1 cellular context compared by ENCODE assay signal in the genomic region with DNA sequence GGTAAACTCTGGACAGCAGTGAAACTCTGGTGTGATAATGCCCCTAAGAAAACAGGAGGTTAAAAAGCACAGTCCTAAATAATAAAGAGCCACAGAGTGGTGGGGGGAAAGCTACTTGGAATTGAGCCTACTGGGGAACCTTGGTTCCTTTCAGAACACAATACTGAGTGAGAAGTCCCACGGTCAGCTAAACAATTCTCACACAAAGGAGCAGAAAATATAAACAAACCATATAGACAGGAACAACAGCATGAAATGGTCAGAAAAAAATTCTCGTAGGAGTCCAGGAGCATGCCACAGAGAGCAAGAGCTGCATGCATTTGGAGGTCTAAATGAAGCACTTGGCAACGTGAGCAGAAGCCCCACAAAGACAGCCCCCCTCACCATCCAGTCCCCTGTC.
TF ChIP-seq lines count a peak whose summit lies in the region.

No MANE protein-coding gene starts in this region.

TF ChIP-seq in GM23338, 12 proteins besides CTCF, POLR2A, EP300 and RAD21 (continued from another document):
- TF ChIP-seq, protein P1, sequence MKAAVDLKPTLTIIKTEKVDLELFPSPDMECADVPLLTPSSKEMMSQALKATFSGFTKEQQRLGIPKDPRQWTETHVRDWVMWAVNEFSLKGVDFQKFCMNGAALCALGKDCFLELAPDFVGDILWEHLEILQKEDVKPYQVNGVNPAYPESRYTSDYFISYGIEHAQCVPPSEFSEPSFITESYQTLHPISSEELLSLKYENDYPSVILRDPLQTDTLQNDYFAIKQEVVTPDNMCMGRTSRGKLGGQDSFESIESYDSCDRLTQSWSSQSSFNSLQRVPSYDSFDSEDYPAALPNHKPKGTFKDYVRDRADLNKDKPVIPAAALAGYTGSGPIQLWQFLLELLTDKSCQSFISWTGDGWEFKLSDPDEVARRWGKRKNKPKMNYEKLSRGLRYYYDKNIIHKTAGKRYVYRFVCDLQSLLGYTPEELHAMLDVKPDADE (IDR thresholded peaks at IDR 0.05): no peak
- TF ChIP-seq EZH2 (IDR thresholded peaks at IDR 0.05; ENCODE audit: low read depth, unreplicated experiment): no peak
- no peak for TF ChIP-seq ZNF114 (CRISPR knock-in tag; IDR thresholded peaks at IDR 0.05)
- TF ChIP-seq POLR2AphosphoS5 (IDR thresholded peaks at IDR 0.05; ENCODE audit: low read depth): no peak
- TF ChIP-seq, protein P2, sequence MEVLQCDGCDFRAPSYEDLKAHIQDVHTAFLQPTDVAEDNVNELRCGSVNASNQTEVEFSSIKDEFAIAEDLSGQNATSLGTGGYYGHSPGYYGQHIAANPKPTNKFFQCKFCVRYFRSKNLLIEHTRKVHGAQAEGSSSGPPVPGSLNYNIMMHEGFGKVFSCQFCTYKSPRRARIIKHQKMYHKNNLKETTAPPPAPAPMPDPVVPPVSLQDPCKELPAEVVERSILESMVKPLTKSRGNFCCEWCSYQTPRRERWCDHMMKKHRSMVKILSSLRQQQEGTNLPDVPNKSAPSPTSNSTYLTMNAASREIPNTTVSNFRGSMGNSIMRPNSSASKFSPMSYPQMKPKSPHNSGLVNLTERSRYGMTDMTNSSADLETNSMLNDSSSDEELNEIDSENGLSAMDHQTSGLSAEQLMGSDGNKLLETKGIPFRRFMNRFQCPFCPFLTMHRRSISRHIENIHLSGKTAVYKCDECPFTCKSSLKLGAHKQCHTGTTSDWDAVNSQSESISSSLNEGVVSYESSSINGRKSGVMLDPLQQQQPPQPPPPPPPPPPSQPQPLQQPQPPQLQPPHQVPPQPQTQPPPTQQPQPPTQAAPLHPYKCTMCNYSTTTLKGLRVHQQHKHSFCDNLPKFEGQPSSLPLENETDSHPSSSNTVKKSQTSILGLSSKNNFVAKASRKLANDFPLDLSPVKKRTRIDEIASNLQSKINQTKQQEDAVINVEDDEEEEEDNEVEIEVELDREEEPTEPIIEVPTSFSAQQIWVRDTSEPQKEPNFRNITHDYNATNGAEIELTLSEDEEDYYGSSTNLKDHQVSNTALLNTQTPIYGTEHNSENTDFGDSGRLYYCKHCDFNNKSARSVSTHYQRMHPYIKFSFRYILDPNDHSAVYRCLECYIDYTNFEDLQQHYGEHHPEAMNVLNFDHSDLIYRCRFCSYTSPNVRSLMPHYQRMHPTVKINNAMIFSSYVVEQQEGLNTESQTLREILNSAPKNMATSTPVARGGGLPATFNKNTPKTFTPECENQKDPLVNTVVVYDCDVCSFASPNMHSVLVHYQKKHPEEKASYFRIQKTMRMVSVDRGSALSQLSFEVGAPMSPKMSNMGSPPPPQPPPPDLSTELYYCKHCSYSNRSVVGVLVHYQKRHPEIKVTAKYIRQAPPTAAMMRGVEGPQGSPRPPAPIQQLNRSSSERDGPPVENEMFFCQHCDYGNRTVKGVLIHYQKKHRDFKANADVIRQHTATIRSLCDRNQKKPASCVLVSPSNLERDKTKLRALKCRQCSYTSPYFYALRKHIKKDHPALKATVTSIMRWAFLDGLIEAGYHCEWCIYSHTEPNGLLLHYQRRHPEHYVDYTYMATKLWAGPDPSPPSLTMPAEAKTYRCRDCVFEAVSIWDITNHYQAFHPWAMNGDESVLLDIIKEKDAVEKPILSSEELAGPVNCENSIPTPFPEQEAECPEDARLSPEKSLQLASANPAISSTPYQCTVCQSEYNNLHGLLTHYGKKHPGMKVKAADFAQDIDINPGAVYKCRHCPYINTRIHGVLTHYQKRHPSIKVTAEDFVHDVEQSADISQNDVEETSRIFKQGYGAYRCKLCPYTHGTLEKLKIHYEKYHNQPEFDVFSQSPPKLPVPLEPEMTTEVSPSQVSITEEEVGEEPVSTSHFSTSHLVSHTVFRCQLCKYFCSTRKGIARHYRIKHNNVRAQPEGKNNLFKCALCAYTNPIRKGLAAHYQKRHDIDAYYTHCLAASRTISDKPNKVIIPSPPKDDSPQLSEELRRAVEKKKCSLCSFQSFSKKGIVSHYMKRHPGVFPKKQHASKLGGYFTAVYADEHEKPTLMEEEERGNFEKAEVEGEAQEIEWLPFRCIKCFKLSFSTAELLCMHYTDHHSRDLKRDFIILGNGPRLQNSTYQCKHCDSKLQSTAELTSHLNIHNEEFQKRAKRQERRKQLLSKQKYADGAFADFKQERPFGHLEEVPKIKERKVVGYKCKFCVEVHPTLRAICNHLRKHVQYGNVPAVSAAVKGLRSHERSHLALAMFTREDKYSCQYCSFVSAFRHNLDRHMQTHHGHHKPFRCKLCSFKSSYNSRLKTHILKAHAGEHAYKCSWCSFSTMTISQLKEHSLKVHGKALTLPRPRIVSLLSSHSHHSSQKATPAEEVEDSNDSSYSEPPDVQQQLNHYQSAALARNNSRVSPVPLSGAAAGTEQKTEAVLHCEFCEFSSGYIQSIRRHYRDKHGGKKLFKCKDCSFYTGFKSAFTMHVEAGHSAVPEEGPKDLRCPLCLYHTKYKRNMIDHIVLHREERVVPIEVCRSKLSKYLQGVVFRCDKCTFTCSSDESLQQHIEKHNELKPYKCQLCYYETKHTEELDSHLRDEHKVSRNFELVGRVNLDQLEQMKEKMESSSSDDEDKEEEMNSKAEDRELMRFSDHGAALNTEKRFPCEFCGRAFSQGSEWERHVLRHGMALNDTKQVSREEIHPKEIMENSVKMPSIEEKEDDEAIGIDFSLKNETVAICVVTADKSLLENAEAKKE (CRISPR knock-in tag; IDR thresholded peaks at IDR 0.05): no peak
- no peak for TF ChIP-seq JUNB (IDR thresholded peaks at IDR 0.05; ENCODE audit: unreplicated experiment)
- TF ChIP-seq EZH2phosphoT487 (IDR thresholded peaks at IDR 0.05; ENCODE audit: unreplicated experiment): no peak
- no peak for TF ChIP-seq CREB1 (CRISPR knock-in tag; IDR thresholded peaks at IDR 0.05; ENCODE audit: low read depth)
- no peak for TF ChIP-seq NANOG (IDR thresholded peaks at IDR 0.05; ENCODE audit: borderline replicate concordance)
